26 cellular contexts compared by ENCODE assay signal in genomic region chr11:129949067-129949466, GRCh38.
"Had no signal": no experiment of that assay in that cellular context is flagged by ENCODE, and none has a peak within 500 bp of the region (broad histone marks: within the 10 kb centered on the region; RNA-seq: fewer than 3 reads in every experiment).

No MANE protein-coding gene starts in this region.

- H3K4me1 ChIP-seq: gastrocnemius medialis, parathyroid adenoma, vagina had no signal

- H3K27ac Mint-ChIP-seq: dendritic cell treated with granulocyte-macrophage colony-stimulating factor and Interleukin-4, amounts not matched to agents 40 ng/mL and 50 ng/mL, for 4 days; endodermal cell; memory B cell; natural killer cell; progenitor cell of endocrine pancreas had no signal

- ATAC-seq: esophagus mucosa, gastrocnemius medialis, left lobe of liver, natural killer cell, sciatic nerve had no signal

- H3K4me2 ChIP-seq: smooth muscle cell had no signal

- H3K9me3 ChIP-seq: gastrocnemius medialis, stomach, thyroid gland, vagina had no signal

- H3K79me2 ChIP-seq: parathyroid adenoma had no signal

- H3K27me3 Mint-ChIP-seq: dendritic cell treated with granulocyte-macrophage colony-stimulating factor and Interleukin-4, amounts not matched to agents 40 ng/mL and 50 ng/mL, for 4 days; memory B cell; progenitor cell of endocrine pancreas had no signal

- H2AFZ ChIP-seq: parathyroid adenoma had no signal

- H3K4me3 ChIP-seq: gastrocnemius medialis, lung, smooth muscle cell, stomach, thyroid gland, vagina had no signal

- H3K27ac ChIP-seq: epithelial cell of prostate, gastrocnemius medialis, parathyroid adenoma, vagina had no signal

- H3K9me3 Mint-ChIP-seq: dendritic cell treated with granulocyte-macrophage colony-stimulating factor and Interleukin-4, amounts not matched to agents 40 ng/mL and 50 ng/mL, for 4 days; endodermal cell; memory B cell; natural killer cell; neural crest cell had no signal

- H3K9ac ChIP-seq: parathyroid adenoma had no signal

- H3K4me3 Mint-ChIP-seq: dendritic cell treated with granulocyte-macrophage colony-stimulating factor and Interleukin-4, amounts not matched to agents 40 ng/mL and 50 ng/mL, for 4 days; endodermal cell; memory B cell; natural killer cell; neural crest cell had no signal

- DNase-seq: effector CD8-positive, alpha-beta T cell; endodermal cell; gastrocnemius medialis; head of caudate nucleus; kidney; natural killer cell; stimulated activated CD4-positive, alpha-beta T cell treated with anti-CD3 and anti-CD28 coated beads, Interleukin-12 subunit alpha, Interleukin-12 subunit beta, amount 100 ng/mL, for 4 hours; stimulated activated CD4-positive, alpha-beta T cell treated with anti-CD3 and anti-CD28 coated beads, Interleukin-1b, Interleukin-23, amount 100 ng/mL, for 48 hours; stimulated activated CD4-positive, alpha-beta T cell treated with anti-CD3 and anti-CD28 coated beads, Interleukin-4, amount 100 ng/mL, for 1 hour; stimulated activated CD8-positive, alpha-beta memory T cell treated with anti-CD3 and anti-CD28 coated beads, Interleukin-4, amount 100 ng/mL, for 48 hours; stimulated activated naive CD4-positive, alpha-beta T cell; stomach; thyroid gland; trophoblast cell had no signal

- FAIRE-seq: kidney had no signal

- H3K36me3 ChIP-seq: thyroid gland had no signal

- H3K27me3 ChIP-seq: gastrocnemius medialis, stomach, thyroid gland, vagina had no signal
